In genomic region chr3:37905346-37905745, GRCh38 we compare ENCODE assay signal across 18 cellular contexts. TPM values are rescaled to one million over a fixed set of nuclear protein-coding genes. Genes with fewer than 3 reads are reported as not detected.
DNase-seq lines count a peak whose midpoint lies in the region; ATAC-seq and TF ChIP-seq lines count a peak whose summit lies in the region.
"Had no signal": no experiment of that assay in that cellular context is flagged by ENCODE, and none has a peak within 500 bp of the region (broad histone marks: within the 10 kb centered on the region; RNA-seq: fewer than 3 reads in every experiment).

No MANE protein-coding gene starts in this region.

- no peaks in the 10 kb centered on the region for H4K20me1 ChIP-seq in GM23248 (ENCODE audit: insufficient read depth)

- H3K9me3 Mint-ChIP-seq in Calu3 (ENCODE audit: low read depth, unreplicated experiment), result no peaks in the 10 kb centered on the region
- H3K9me3 Mint-ChIP-seq: activated CD4-positive, alpha-beta T cell treated with anti-CD3 and anti-CD28 coated beads, Interleukin-2, amount 10 ng/mL, durations not matched to agents 24 days and 14 days; naive thymus-derived CD8-positive, alpha-beta T cell had no signal

- H3K4me3 ChIP-seq in GM23248, result no peak overlapping the region
- H3K4me3 ChIP-seq in WERI-Rb-1 (ENCODE audit: low read depth, low read length), result no peak overlapping the region
- no peak overlapping the region for H3K4me3 ChIP-seq in psoas muscle
- H3K4me3 ChIP-seq: lung, SJSA1 had no signal

- CTCF ChIA-PET in Calu3 (lab: Charles Lee), result interaction anchor here (0.7 kb wide), 1 partner anchor 62 kb away, joined by 3 read pairs; no protein-coding TSS in a partner anchor

- peaks cover 11% of the 10 kb centered on the region for H3K36me3 Mint-ChIP-seq in Calu3 (ENCODE audit: insufficient read depth, unreplicated experiment)
- H3K36me3 Mint-ChIP-seq: naive thymus-derived CD8-positive, alpha-beta T cell had no signal

- H3K4me1 Mint-ChIP-seq in Calu3 (ENCODE audit: low read depth, unreplicated experiment), result peaks cover 61% of the 10 kb centered on the region

- ATAC-seq in psoas muscle, result no peak
- ATAC-seq: naive thymus-derived CD8-positive, alpha-beta T cell had no signal

- H3K4me3 Mint-ChIP-seq in Calu3 (ENCODE audit: low read depth, unreplicated experiment), result no peak overlapping the region
- H3K4me3 Mint-ChIP-seq: activated CD4-positive, alpha-beta T cell treated with anti-CD3 and anti-CD28 coated beads, Interleukin-2, amount 10 ng/mL, durations not matched to agents 24 days and 14 days had no signal

- no peaks in the 10 kb centered on the region for H3K9me2 ChIP-seq in GM23248 (ENCODE audit: insufficient read depth)

- H3K4me1 ChIP-seq in GM23248 (ENCODE audit: insufficient read depth) (peaks cover 31% of the 10 kb centered on the region), psoas muscle (peaks cover 16% of the 10 kb centered on the region)

- H3K27ac ChIP-seq in GM23248 (peak overlapping the region; percentile 63), WERI-Rb-1 (peak overlapping the region; percentile 83), psoas muscle (peak overlapping the region; percentile 13)

- no peak overlapping the region for H2AFZ ChIP-seq in GM23248

- DNase-seq in GM23248 (peak; percentile 6), WERI-Rb-1 (no peak), foreskin melanocyte (peak; percentile 55), psoas muscle (no peak), Calu3 (no peak), H4 (ENCODE audit: low spot score) (no peak), NCI-H226 (no peak)
- DNase-seq in activated naive CD4-positive, alpha-beta T cell (lab: John Stamatoyannopoulos, UW), result no peak
- DNase-seq: activated CD4-positive, alpha-beta T cell treated with anti-CD3 and anti-CD28 coated beads, Interleukin-2, amount 10 ng/mL, durations not matched to agents 24 days and 14 days; activated naive CD4-positive, alpha-beta T cell treated with Interleukin-2 at 50 U/mL for 16 hours; effector memory CD4-positive, alpha-beta T cell; H7; KG1; naive thymus-derived CD8-positive, alpha-beta T cell; NCI-H524; T-helper 9 cell had no signal

- intact Hi-C loops in psoas muscle (cut with DNase I) (no loop called here), Calu3 (cut with micrococcal nuclease; ENCODE audit: unreplicated experiment) (no loop called here)

- 4 to 21% methylated on average over 1 of the region's 1 CpG for WGBS in GM23248 (ENCODE audit: low coverage in 1 of 2, low lambda C conversion rate in 2 of 2, missing lambda C conversion rate in 2 of 2), 2 experiments
- WGBS in psoas muscle, 3 donors, result 8 to 21% (median 13%) methylated on average over 1 of the region's 1 CpG

- H3K27me3 Mint-ChIP-seq in Calu3 (ENCODE audit: unreplicated experiment), result no peaks in the 10 kb centered on the region
- H3K27me3 Mint-ChIP-seq: activated CD4-positive, alpha-beta T cell treated with anti-CD3 and anti-CD28 coated beads, Interleukin-2, amount 10 ng/mL, durations not matched to agents 24 days and 14 days had no signal

- TF ChIP-seq CTCF in WERI-Rb-1 (IDR thresholded peaks at IDR 0.05; ENCODE audit: low read depth, low read length) (no peak), psoas muscle (IDR thresholded peaks at IDR 0.05) (no peak), Calu3 (IDR thresholded peaks at IDR 0.05; ENCODE audit: unreplicated experiment) (no peak)

- H3K27ac Mint-ChIP-seq in Calu3 (ENCODE audit: unreplicated experiment), result no peak overlapping the region
- H3K27ac Mint-ChIP-seq: activated CD4-positive, alpha-beta T cell treated with anti-CD3 and anti-CD28 coated beads, Interleukin-2, amount 10 ng/mL, durations not matched to agents 24 days and 14 days had no signal

- no peaks in the 10 kb centered on the region for H3K36me3 ChIP-seq in GM23248 (ENCODE audit: low read depth)
- no peaks in the 10 kb centered on the region for H3K36me3 ChIP-seq in WERI-Rb-1
- H3K36me3 ChIP-seq in psoas muscle (ENCODE audit: insufficient read depth in 1 of 2, low read depth in 1 of 2), result no peaks in the 10 kb centered on the region
- H3K36me3 ChIP-seq: SJSA1 had no signal

- H3K9me3 ChIP-seq in GM23248 (ENCODE audit: low read depth) (no peaks in the 10 kb centered on the region), WERI-Rb-1 (ENCODE audit: severe bottlenecking) (no peaks in the 10 kb centered on the region), psoas muscle (no peaks in the 10 kb centered on the region)
- H3K9me3 ChIP-seq: SJSA1 had no signal

- in situ Hi-C loops in GM23248 (cut with MboI), result no loop called here

- BruUV-seq in Calu3 (replicated peaks; lab: Mats Ljungman, UMichigan), result no TSS peak

- peaks cover 74% of the 10 kb centered on the region for H3K79me2 ChIP-seq in GM23248 (ENCODE audit: insufficient read depth)

- peaks cover 29% of the 10 kb centered on the region for H3F3A ChIP-seq in GM23248 (ENCODE audit: insufficient read depth)

- H3K9ac ChIP-seq in GM23248, result peak overlapping the region; percentile 17; the same call in 1 of the 2 replicates

- H3K27me3 ChIP-seq in GM23248 (replicated peaks; ENCODE audit: insufficient read depth) (no peaks in the 10 kb centered on the region), WERI-Rb-1 (ENCODE audit: insufficient read depth, low read depth, severe bottlenecking) (no peaks in the 10 kb centered on the region), psoas muscle (ENCODE audit: insufficient read depth in 3 of 3, low read length in 2 of 3) (no peaks in the 10 kb centered on the region)
- H3K27me3 ChIP-seq: SJSA1 had no signal

- peak overlapping the region; percentile 29 for H3K4me2 ChIP-seq in GM23248 (ENCODE audit: unreplicated experiment)

RNA-seq across cellular contexts. Expression of gene CTDSPL, which starts 43.7 kb away (rescaled TPM):
- total RNA-seq in GM23248 (2014; rRNA removed; shearing (Covaris generic)), result 22.9 and 33.4 TPM in 2 replicates
- polyA plus RNA-seq in GM23248 (2016; fragmentation: Nextera tagmentation; extraction: Ambion mirVana), result 6.0 and 7.1 TPM in 2 replicates
- total RNA-seq in psoas muscle, result 10 to 100 TPM in 2 of 4 donors, 1 to 10 TPM in 2; 6.8 to 24.6 (median 9.9) TPM
- polyA plus RNA-seq in psoas muscle, result 1 to 10 TPM; 2.7 to 4.4 (median 4.3) TPM
- total RNA-seq in Calu3 (2022), result 55.2 and 81.9 TPM in 2 replicates
- total RNA-seq in H4 (2014; rRNA removed; shearing (Covaris generic)), result 6.9 and 11.0 TPM in 2 replicates

Comparison
In these comparisons a context has a peak if more than half of its experiments do, and no peak if none do; other contexts are left out.
1. DNase-seq: peak in GM23248 (single experiment) and foreskin melanocyte (single experiment); none in WERI-Rb-1 (single experiment), psoas muscle (0 of 2), Calu3 (single experiment), H4 (single experiment), activated naive CD4-positive, alpha-beta T cell (0 of 4) and NCI-H226 (single experiment).
2. H3K27ac ChIP-seq: peak in every context shown above with its lines; median percentile 83 in WERI-Rb-1; 63 in GM23248; 13 in psoas muscle.